ENCODE assay signal across 35 cellular contexts in genomic region chr2:139216435-139216834, GRCh38.
"Had no signal": no experiment of that assay in that cellular context is flagged by ENCODE, and none has a peak within 500 bp of the region (broad histone marks: within the 10 kb centered on the region; RNA-seq: fewer than 3 reads in every experiment).

No MANE protein-coding gene starts in this region.

- H3K4me3 ChIP-seq: MG63 had no signal

- H3K27me3 ChIP-seq: MG63 had no signal

- DNase-seq: Karpas-422, Kasumi-1, MG63, MM.1S, MV-4-11, NCI-H1048, NCI-H1092, NCI-H1092 treated with DMSO at 0.1 percent for 48 hours, NCI-H1105, NCI-H1105 treated with DMSO at 0.1 percent for 48 hours, NCI-H1417, NCI-H1417 treated with DMSO at 0.1 percent for 48 hours, NCI-H1436, NCI-H1436 treated with DMSO at 0.1 percent for 48 hours, NCI-H146, NCI-H1694, NCI-H1694 treated with DMSO at 0.1 percent for 48 hours, NCI-H187, NCI-H187 treated with DMSO at 0.1 percent for 48 hours, NCI-H1930, NCI-H2029, NCI-H2029 treated with DMSO at 0.1 percent for 48 hours, NCI-H2081 treated with DMSO at 0.1 percent for 48 hours, NCI-H2107, NCI-H2171, NCI-H2171 treated with DMSO at 0.1 percent for 48 hours, NCI-H2227 treated with DMSO at 0.1 percent for 48 hours, NCI-H226, NCI-H345, NCI-H446, NCI-H446 treated with DMSO at 0.1 percent for 48 hours, NCI-H510A, NCI-H510A treated with DMSO at 0.1 percent for 48 hours, NCI-H524, NCI-H524 treated with DMSO at 0.1 percent for 48 hours had no signal

- H3K9me3 ChIP-seq: MG63 had no signal

- H3K36me3 ChIP-seq: MG63 had no signal
